In genomic region chr7:26153246-26153822, GRCh38 we compare ENCODE assay signal across 8 cellular contexts. TPM values are rescaled to one million over a fixed set of nuclear protein-coding genes. Genes with fewer than 3 reads are reported as not detected.
A peak's percentile ranks its signal among the peaks of the same experiment; 100 is the strongest.
DNase-seq lines count a peak whose midpoint lies in the region; ATAC-seq, FAIRE-seq and TF ChIP-seq lines count a peak whose summit lies in the region.

No MANE protein-coding gene starts in this region.

- H3K36me3 ChIP-seq in SJSA1: no peaks in the 10 kb centered on the region

- no peaks in the 10 kb centered on the region for H3K9me3 ChIP-seq in SJSA1 (replicated peaks)

- no peaks in the 10 kb centered on the region for H3K27me3 ChIP-seq in SJSA1 (replicated peaks)

- TF ChIP-seq POLR2A in GM12892 (IDR thresholded peaks at IDR 0.05; ENCODE audit: low read depth, low read length): no peak

- no peak for TF ChIP-seq CTCF in epithelial cell of esophagus (IDR thresholded peaks at IDR 0.05; ENCODE audit: insufficient read depth, low read depth, low read length, missing control alignments)

- H3K4me3 ChIP-seq in SJSA1: peak overlapping the region; percentile 62; the same call in 1 of the 2 replicates
- peak overlapping the region; percentile 36 for H3K4me3 ChIP-seq in epithelial cell of esophagus (ENCODE audit: low read length)

- peaks cover 67% of the 10 kb centered on the region for H3K4me1 ChIP-seq in SJSA1 (replicated peaks)

- no peak overlapping the region; the same call in 1 of the 2 replicates for H3K27ac ChIP-seq in SJSA1

- ATAC-seq in GM21529 (IDR thresholded peaks at IDR 0.05; ENCODE audit: unreplicated experiment) (no peak), HG02678 (IDR thresholded peaks at IDR 0.05; ENCODE audit: unreplicated experiment) (no peak)

- peak; percentile 30 for FAIRE-seq in GM12892 (lab: Jason Lieb, UNC)

- no peak for DNase-seq in GM12892 (ENCODE audit: insufficient read length)
- DNase-seq in SJSA1 (ENCODE audit: low read depth in 1 of 2, low spot score in 2 of 2): no peak
- no peak for DNase-seq in epithelial cell of esophagus (ENCODE audit: low read depth)
- DNase-seq in renal cortical epithelial cell (ENCODE audit: low read depth): peak; percentile 43
- no peak for DNase-seq in SIG-M5 treated with dmso at 0.1 percent for 504 hours (lab: John Stamatoyannopoulos, UW; ENCODE audit: unreplicated experiment)
- DNase-seq in NK-92 treated with Interleukin-12 subunit alpha and Interleukin-12 subunit beta, amount 100 ng/mL, for 24 hours (lab: John Stamatoyannopoulos, UW): no peak

RNA-seq across cellular contexts. Expression of gene NFE2L3, which starts 1.3 kb away (rescaled TPM):
- polyA plus RNA-seq in GM12892 (2012; ENCODE audit: missing spikeins): 17.1 TPM
- total RNA-seq in SJSA1 (2014; rRNA removed; shearing (Covaris generic)): 14.4 and 17.1 TPM in 2 replicates
- 49.2 and 94.1 TPM in 2 replicates for total RNA-seq in renal cortical epithelial cell

RNA-seq across cellular contexts. Expression of gene HNRNPA2B1, which starts 47.2 kb away (rescaled TPM):
- polyA plus RNA-seq in GM12892 (2012; ENCODE audit: missing spikeins): 837 TPM
- 327 and 364 TPM in 2 replicates for total RNA-seq in SJSA1 (2014; rRNA removed; shearing (Covaris generic))
- total RNA-seq in renal cortical epithelial cell: 72.9 and 220 TPM in 2 replicates

RNA-seq across cellular contexts. Expression of gene CBX3, which starts 48.2 kb away (rescaled TPM):
- polyA plus RNA-seq in GM12892 (2012; ENCODE audit: missing spikeins): 226 TPM
- 231 and 246 TPM in 2 replicates for total RNA-seq in SJSA1 (2014; rRNA removed; shearing (Covaris generic))
- total RNA-seq in renal cortical epithelial cell: 124 and 212 TPM in 2 replicates
